29 cellular contexts compared by ENCODE assay signal in genomic region chr9:3413984-3414383, GRCh38.
"Had no signal": no experiment of that assay in that cellular context is flagged by ENCODE, and none has a peak within 500 bp of the region (broad histone marks: within the 10 kb centered on the region; RNA-seq: fewer than 3 reads in every experiment).

No MANE protein-coding gene starts in this region.

- H3K27me3 Mint-ChIP-seq: activated CD8-positive, alpha-beta T cell treated with anti-CD3 and anti-CD28 coated beads for 36 hours; activated naive CD8-positive, alpha-beta T cell; activated T-helper 17 cell treated with anti-CD3 and anti-CD28 coated beads, Interleukin-2, amount 50 U/mL, for 72 hours; effector memory CD8-positive, alpha-beta T cell had no signal

- H3K36me3 Mint-ChIP-seq: WTC11 had no signal

- H3K9me3 ChIP-seq: esophagus muscularis mucosa, gastroesophageal sphincter, heart right ventricle had no signal

- H3K4me1 ChIP-seq: gastroesophageal sphincter had no signal

- ATAC-seq: activated CD8-positive, alpha-beta T cell treated with anti-CD3 and anti-CD28 coated beads for 36 hours; activated T-cell treated with anti-CD3 and anti-CD28 coated beads, Interleukin-2, amount 50 U/mL, for 4 hours; activated T-helper 17 cell treated with anti-CD3 and anti-CD28 coated beads, Interleukin-2, amount 50 U/mL, for 72 hours; effector memory CD8-positive, alpha-beta T cell; gastroesophageal sphincter; WTC11 had no signal

- H3K27ac ChIP-seq: brain microvascular endothelial cell, esophagus muscularis mucosa, gastroesophageal sphincter, VCaP had no signal

- H3K4me3 ChIP-seq: esophagus muscularis mucosa, gastroesophageal sphincter, heart right ventricle had no signal

- DNase-seq: activated CD4-positive, alpha-beta T cell treated with anti-CD3 and anti-CD28 coated beads for 48 hours; activated CD4-positive, alpha-beta T cell treated with anti-CD3 and anti-CD28 coated beads, Interleukin-2, amount 50 U/mL, for 1 hour; activated CD4-positive, alpha-beta T cell treated with anti-CD3 and anti-CD28 coated beads, Interleukin-2, amount 50 U/mL, for 48 hours; activated CD8-positive, alpha-beta memory T cell treated with anti-CD3 and anti-CD28 coated beads for 24 hours; activated CD8-positive, alpha-beta T cell treated with anti-CD3 and anti-CD28 coated beads for 36 hours; activated effector memory CD4-positive, alpha-beta T cell treated with Interleukin-2 at 50 U/mL for 16 hours; activated gamma-delta T cell treated with Interleukin-2 at 50 U/mL for 16 hours; activated naive CD4-positive, alpha-beta T cell treated with anti-CD3 and anti-CD28 coated beads, Interleukin-2, amount 50 U/mL, for 16 hours; activated naive CD4-positive, alpha-beta T cell treated with Interleukin-2 at 50 U/mL for 16 hours; activated T-cell treated with anti-CD3 and anti-CD28 coated beads, Interleukin-2, amount 50 U/mL, for 4 hours; amniotic stem cell; anterior cingulate cortex; brain microvascular endothelial cell; cortex of kidney; dermis blood vessel endothelial cell; effector CD4-positive, alpha-beta T cell; effector memory CD8-positive, alpha-beta T cell; erythroblast; foreskin melanocyte; heart right ventricle; T-helper 2 cell had no signal

- H3K9me3 Mint-ChIP-seq: activated CD8-positive, alpha-beta T cell treated with anti-CD3 and anti-CD28 coated beads for 36 hours; activated T-cell treated with anti-CD3 and anti-CD28 coated beads, Interleukin-2, amount 50 U/mL, for 4 hours; activated T-helper 17 cell treated with anti-CD3 and anti-CD28 coated beads, Interleukin-2, amount 50 U/mL, for 72 hours; effector memory CD8-positive, alpha-beta T cell; WTC11 had no signal

- H3K4me1 Mint-ChIP-seq: WTC11 had no signal

- H3K27ac Mint-ChIP-seq: activated CD8-positive, alpha-beta T cell treated with anti-CD3 and anti-CD28 coated beads for 36 hours; activated naive CD8-positive, alpha-beta T cell; activated T-helper 17 cell treated with anti-CD3 and anti-CD28 coated beads, Interleukin-2, amount 50 U/mL, for 72 hours; effector memory CD8-positive, alpha-beta T cell; WTC11 had no signal

- H3K4me3 Mint-ChIP-seq: activated CD8-positive, alpha-beta T cell treated with anti-CD3 and anti-CD28 coated beads for 36 hours; activated naive CD8-positive, alpha-beta T cell; activated T-cell treated with anti-CD3 and anti-CD28 coated beads, Interleukin-2, amount 50 U/mL, for 4 hours; activated T-helper 17 cell treated with anti-CD3 and anti-CD28 coated beads, Interleukin-2, amount 50 U/mL, for 72 hours; effector memory CD8-positive, alpha-beta T cell; WTC11 had no signal

- FAIRE-seq: astrocyte, bronchial epithelial cell had no signal
